8 cellular contexts compared by ENCODE assay signal in genomic region chr11:95231126-95231880, GRCh38. TPM values are rescaled to one million over a fixed set of nuclear protein-coding genes. Genes with fewer than 3 reads are reported as not detected.
A peak's percentile ranks its signal among the peaks of the same experiment; 100 is the strongest.
DNase-seq lines count a peak whose midpoint lies in the region; ATAC-seq and TF ChIP-seq lines count a peak whose summit lies in the region.

A gene with protein sequence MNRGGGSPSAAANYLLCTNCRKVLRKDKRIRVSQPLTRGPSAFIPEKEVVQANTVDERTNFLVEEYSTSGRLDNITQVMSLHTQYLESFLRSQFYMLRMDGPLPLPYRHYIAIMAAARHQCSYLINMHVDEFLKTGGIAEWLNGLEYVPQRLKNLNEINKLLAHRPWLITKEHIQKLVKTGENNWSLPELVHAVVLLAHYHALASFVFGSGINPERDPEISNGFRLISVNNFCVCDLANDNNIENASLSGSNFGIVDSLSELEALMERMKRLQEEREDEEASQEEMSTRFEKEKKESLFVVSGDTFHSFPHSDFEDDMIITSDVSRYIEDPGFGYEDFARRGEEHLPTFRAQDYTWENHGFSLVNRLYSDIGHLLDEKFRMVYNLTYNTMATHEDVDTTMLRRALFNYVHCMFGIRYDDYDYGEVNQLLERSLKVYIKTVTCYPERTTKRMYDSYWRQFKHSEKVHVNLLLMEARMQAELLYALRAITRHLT (minus strand): TSS chr11:95231202. CDS start chr11:95230860, 342 bp downstream.

- peak within 1 kb of the TSS; percentile 37 to 39 for H3K27ac Mint-ChIP-seq in natural killer cell treated with Interleukin-12 subunit alpha and Interleukin-12 subunit beta and Interleukin-15 and Interleukin-18, amount 100 ng/mL, for 72 hours

- peaks cover 13 to 14% of the 10 kb centered on the region in 2 donors for H3K4me1 Mint-ChIP-seq in natural killer cell treated with Interleukin-12 subunit alpha and Interleukin-12 subunit beta and Interleukin-15 and Interleukin-18, amount 100 ng/mL, for 72 hours (ENCODE audit: low read depth in 2 of 2)

- DNase-seq in ELF-1 (ENCODE audit: low read depth, low spot score) (peak; percentile 99), H7 (peak; percentile 93), M059J (ENCODE audit: low read depth) (peak; percentile 97), SHP77 treated with DMSO at 0.1 percent for 48 hours (lab: John Stamatoyannopoulos, UW) (peak; percentile 98), fibroblast of the aortic adventitia (ENCODE audit: low read depth) (peak; percentile 100)
- peak; percentile 99 for DNase-seq in activated effector memory CD4-positive, alpha-beta T cell treated with Interleukin-2 at 50 U/mL for 16 hours
- peak; percentile 99 for DNase-seq in natural killer cell treated with Interleukin-12 subunit alpha and Interleukin-12 subunit beta and Interleukin-15 and Interleukin-18, amount 100 ng/mL, for 72 hours (ENCODE audit: low spot score)
- peak; percentile 99 for DNase-seq in stimulated activated naive CD4-positive, alpha-beta T cell treated with Interleukin-2 at 50 U/mL for 16 hours (lab: John Stamatoyannopoulos, UW)

- H3K36me3 ChIP-seq in H7 (replicated peaks; ENCODE audit: control insufficient read depth, insufficient read depth, low read length) = no peaks in the 10 kb centered on the region

- no peaks in the 10 kb centered on the region for H3K9me3 Mint-ChIP-seq in natural killer cell treated with Interleukin-12 subunit alpha and Interleukin-12 subunit beta and Interleukin-15 and Interleukin-18, amount 100 ng/mL, for 72 hours

- peak; percentile 97 to 98 for ATAC-seq in natural killer cell treated with Interleukin-12 subunit alpha and Interleukin-12 subunit beta and Interleukin-15 and Interleukin-18, amount 100 ng/mL, for 72 hours

- peak within 1 kb of the TSS; percentile 98 for H3K4me3 Mint-ChIP-seq in natural killer cell treated with Interleukin-12 subunit alpha and Interleukin-12 subunit beta and Interleukin-15 and Interleukin-18, amount 100 ng/mL, for 72 hours

- no peaks in the 10 kb centered on the region for H3K36me3 Mint-ChIP-seq in natural killer cell treated with Interleukin-12 subunit alpha and Interleukin-12 subunit beta and Interleukin-15 and Interleukin-18, amount 100 ng/mL, for 72 hours

- peaks cover 5 to 16% of the 10 kb centered on the region in 2 donors for H3K27me3 Mint-ChIP-seq in natural killer cell treated with Interleukin-12 subunit alpha and Interleukin-12 subunit beta and Interleukin-15 and Interleukin-18, amount 100 ng/mL, for 72 hours

- peak; percentile 26 for TF ChIP-seq CTCF in fibroblast of the aortic adventitia (IDR thresholded peaks at IDR 0.05; ENCODE audit: insufficient read depth, low read length)

- peaks cover 19% of the 10 kb centered on the region for H3K27me3 ChIP-seq in H7 (ENCODE audit: control insufficient read depth, insufficient read depth, low read length)

- H3K4me3 ChIP-seq in H7 (ENCODE audit: insufficient read depth, low read depth, low read length) (peak within 1 kb of the TSS; percentile 82), fibroblast of the aortic adventitia (ENCODE audit: low read depth, low read length) (peak within 1 kb of the TSS; percentile 86)

RNA-seq across cellular contexts. Expression of the gene that starts here (rescaled TPM):
- 12.6 and 30.4 TPM in 2 replicates for total RNA-seq in H7 (2014; rRNA removed; shearing (Covaris generic))
- 0.44 and 0.52 TPM in 2 replicates for total RNA-seq in M059J (2014; rRNA removed; shearing (Covaris generic))
- 48.8 and 74.2 TPM in 2 replicates for total RNA-seq in fibroblast of the aortic adventitia (ENCODE audit: low replicate concordance)
- total RNA-seq in natural killer cell treated with Interleukin-12 subunit alpha and Interleukin-12 subunit beta and Interleukin-15 and Interleukin-18, amount 100 ng/mL, for 72 hours = 1 to 10 TPM in 1 of 2 donors, under 1 TPM in 1; 0.55 to 1.8 TPM

Comparison
In these comparisons a context has a peak if more than half of its experiments do, and no peak if none do; other contexts are left out.
1. Peak in every context shown above with its lines: DNase-seq, ATAC-seq and H3K4me3 ChIP-seq.
2. Peak in DNase-seq in M059J; RNA of the gene not detected or under 1 TPM.